Comparison of ENCODE assay signal across 8 cellular contexts in genomic region chr19:7871530-7872305, GRCh38. TPM values are rescaled to one million over a fixed set of nuclear protein-coding genes. Genes with fewer than 3 reads are reported as not detected.
DNase-seq lines count a peak whose midpoint lies in the region; ATAC-seq, FAIRE-seq and TF ChIP-seq lines count a peak whose summit lies in the region.

No MANE protein-coding gene starts in this region.

- no peak overlapping the region for H3K27ac Mint-ChIP-seq in activated CD4-positive, alpha-beta memory T cell treated with anti-CD3 and anti-CD28 coated beads for 36 hours

- no peaks in the 10 kb centered on the region for H3K36me3 Mint-ChIP-seq in activated CD4-positive, alpha-beta memory T cell treated with anti-CD3 and anti-CD28 coated beads for 36 hours

- FAIRE-seq in GM19239 (lab: Jason Lieb, UNC): peak; percentile 80

- no peak overlapping the region for H3K4me3 Mint-ChIP-seq in activated CD4-positive, alpha-beta memory T cell treated with anti-CD3 and anti-CD28 coated beads for 36 hours

- TF ChIP-seq POLR2A in lower leg skin (IDR thresholded peaks at IDR 0.05): no peak

- ATAC-seq in HG02840 (IDR thresholded peaks at IDR 0.05; ENCODE audit: low FRiP score, unreplicated experiment): no peak

- peak overlapping the region; percentile 91 for H3K27ac ChIP-seq in 22Rv1

- 1 to 3% methylated on average over 30 of the region's 30 CpGs for WGBS in lower leg skin, 2 donors

- H3K9me3 Mint-ChIP-seq in activated CD4-positive, alpha-beta memory T cell treated with anti-CD3 and anti-CD28 coated beads for 36 hours: no peaks in the 10 kb centered on the region

- H3K27me3 Mint-ChIP-seq in activated CD4-positive, alpha-beta memory T cell treated with anti-CD3 and anti-CD28 coated beads for 36 hours: peaks cover 21% of the 10 kb centered on the region

- CTCF ChIA-PET in activated CD4-positive, alpha-beta memory T cell treated with anti-CD3 and anti-CD28 coated beads for 36 hours (lab: Charles Lee): no interaction called here

- peaks cover 36% of the 10 kb centered on the region for H3K4me1 Mint-ChIP-seq in activated CD4-positive, alpha-beta memory T cell treated with anti-CD3 and anti-CD28 coated beads for 36 hours (ENCODE audit: low read depth)

- POLR2A ChIA-PET in activated CD4-positive, alpha-beta memory T cell treated with anti-CD3 and anti-CD28 coated beads for 36 hours (lab: Charles Lee): no interaction called here

- TF ChIP-seq CTCF in 22Rv1 (IDR thresholded peaks at IDR 0.05) (no peak), lower leg skin (IDR thresholded peaks at IDR 0.05) (no peak)

- intact Hi-C loops in activated CD4-positive, alpha-beta memory T cell treated with anti-CD3 and anti-CD28 coated beads for 36 hours (cut with micrococcal nuclease): no loop called here
- intact Hi-C loops in lower leg skin (cut with DNase I; ENCODE audit: low total_unique reads): no loop called here

- peak; percentile 70 for DNase-seq in GM19239 (ENCODE audit: insufficient read length, low spot score)
- peak; percentile 77 for DNase-seq in NCI-H774 (lab: John Stamatoyannopoulos, UW)
- DNase-seq in activated CD4-positive, alpha-beta memory T cell treated with anti-CD3 and anti-CD28 coated beads for 36 hours: peak; percentile 91
- peak; percentile 76 for DNase-seq in dermis blood vessel endothelial cell
- peak; percentile 90 to 96 for DNase-seq in lower leg skin (ENCODE audit: low spot score in 2 of 2)
- peak; percentile 40 to 62 (median 52) for DNase-seq in stimulated activated CD4-positive, alpha-beta T cell treated with anti-CD3 and anti-CD28 coated beads, TNF-alpha, amount 100 ng/mL, for 1 hour (ENCODE audit: low read depth in 3 of 3, low spot score in 1 of 3)

- no peak overlapping the region for H3K4me3 ChIP-seq in lower leg skin (ENCODE audit: low read depth, poor library complexity, severe bottlenecking)

RNA-seq across cellular contexts. Expression of gene PRR36, which starts 2.5 kb away (rescaled TPM):
- total RNA-seq in activated CD4-positive, alpha-beta memory T cell treated with anti-CD3 and anti-CD28 coated beads for 36 hours: under 1 TPM; 0.14 to 0.19 TPM
- total RNA-seq in dermis blood vessel endothelial cell (not detected in 2 replicates), lower leg skin (under 1 TPM; 0.72 to 0.93 (median 0.83) TPM)

RNA-seq across cellular contexts. Expression of gene LRRC8E, which starts 16.6 kb away (rescaled TPM):
- total RNA-seq in activated CD4-positive, alpha-beta memory T cell treated with anti-CD3 and anti-CD28 coated beads for 36 hours: not detected
- total RNA-seq in dermis blood vessel endothelial cell (0.51 TPM in 2 replicates), lower leg skin (10 to 100 TPM; 27.3 to 31.8 (median 29.8) TPM)

RNA-seq across cellular contexts. Expression of gene MAP2K7, which starts 32.0 kb away (rescaled TPM):
- 10 to 100 TPM; 29.1 to 30.1 TPM for total RNA-seq in activated CD4-positive, alpha-beta memory T cell treated with anti-CD3 and anti-CD28 coated beads for 36 hours
- total RNA-seq in dermis blood vessel endothelial cell (10.4 and 18.8 TPM in 2 replicates), lower leg skin (10 to 100 TPM; 23.1 to 47.8 (median 30.9) TPM)

RNA-seq across cellular contexts. Expression of gene EVI5L, which starts 41.7 kb away (rescaled TPM):
- 1 to 10 TPM; 5.0 to 5.6 TPM for total RNA-seq in activated CD4-positive, alpha-beta memory T cell treated with anti-CD3 and anti-CD28 coated beads for 36 hours
- total RNA-seq in dermis blood vessel endothelial cell: 12.6 and 16.5 TPM in 2 replicates
- 10 to 100 TPM; 16.2 to 23.3 (median 20.0) TPM for total RNA-seq in lower leg skin

RNA-seq across cellular contexts. Expression of gene TGFBR3L, which starts 42.9 kb away (rescaled TPM):
- 1 to 10 TPM; 4.4 to 4.6 TPM for total RNA-seq in activated CD4-positive, alpha-beta memory T cell treated with anti-CD3 and anti-CD28 coated beads for 36 hours
- total RNA-seq in dermis blood vessel endothelial cell (0.19 TPM in 1 of 2 replicates, not detected in the other), lower leg skin (1 to 10 TPM in 3 of 4 donors, not detected in 1; 1.5 to 3.7 (median 2.1) TPM)

Comparison
In these comparisons a context has a peak if more than half of its experiments do, and no peak if none do; other contexts are left out.
1. RNA of gene LRRC8E, which starts 16.6 kb away (total RNA-seq): 27.3 to 31.8 TPM in lower leg skin; 0.51 TPM in dermis blood vessel endothelial cell and not detected in activated CD4-positive, alpha-beta memory T cell treated with anti-CD3 and anti-CD28 coated beads for 36 hours; every median in the first group is over 10 times any median in the second.
2. Peak in every context shown above with its lines, with median percentiles within 50 percentile points of each other: DNase-seq.